ENCODE assay signal across 16 cellular contexts in the genomic region with DNA sequence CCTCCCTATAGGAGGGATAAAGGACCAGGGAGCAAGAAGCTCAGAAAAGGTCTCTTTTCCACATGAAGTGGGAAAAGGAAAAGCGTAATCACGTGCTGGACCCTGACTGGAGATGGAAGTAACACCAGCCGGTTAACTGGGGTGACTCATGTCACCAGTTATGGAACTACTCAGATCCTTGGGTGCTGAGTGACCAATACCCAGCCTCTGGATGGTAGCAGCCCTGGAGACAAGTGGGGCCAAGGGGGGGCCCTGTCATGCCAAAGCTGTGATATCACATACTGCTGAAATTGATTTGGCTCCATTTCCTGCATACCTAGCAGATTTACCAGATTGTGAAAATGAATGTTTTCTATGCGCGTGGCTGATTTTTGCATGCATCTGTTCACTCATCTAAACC.
DNase-seq lines count a peak whose midpoint lies in the region; ATAC-seq, FAIRE-seq and TF ChIP-seq lines count a peak whose summit lies in the region.
"Had no signal": no experiment of that assay in that cellular context is flagged by ENCODE, and none has a peak within 500 bp of the region (broad histone marks: within the 10 kb centered on the region; RNA-seq: fewer than 3 reads in every experiment).

No MANE protein-coding gene starts in this region.

- H3K9me3 Mint-ChIP-seq in HFFc6 = no peaks in the 10 kb centered on the region
- H3K9me3 Mint-ChIP-seq: activated naive CD8-positive, alpha-beta T cell treated with anti-CD3 and anti-CD28 coated beads, Interleukin-2, amount 50 U/mL, for 24 hours had no signal

- H3K4me1 Mint-ChIP-seq in HFFc6 (ENCODE audit: low read depth) = peaks cover 27% of the 10 kb centered on the region

- WGBS in A549 (ENCODE audit: missing lambda C conversion rate) = 58% methylated on average over 5 of the region's 5 CpGs

- H3K27me3 Mint-ChIP-seq in HFFc6 (ENCODE audit: insufficient read depth) = peaks cover 5% of the 10 kb centered on the region
- H3K27me3 Mint-ChIP-seq: activated naive CD8-positive, alpha-beta T cell treated with anti-CD3 and anti-CD28 coated beads, Interleukin-2, amount 50 U/mL, for 24 hours had no signal

- no peak for TF ChIP-seq POLR2A in A549 (IDR thresholded peaks at IDR 0.05; ENCODE audit: low read length)
- no peak for TF ChIP-seq POLR2A in GM12892 (IDR thresholded peaks at IDR 0.05; ENCODE audit: low read depth, low read length)

- CTCF ChIA-PET in A549 (lab: Yijun Ruan, JAX) = no interaction called here

- ATAC-seq in A549 (no peak), GM18907 (IDR thresholded peaks at IDR 0.05; ENCODE audit: unreplicated experiment) (no peak)
- ATAC-seq: activated naive CD8-positive, alpha-beta T cell treated with anti-CD3 and anti-CD28 coated beads, Interleukin-2, amount 50 U/mL, for 24 hours; heart right ventricle had no signal

- POLR2A ChIA-PET in A549 (lab: Yijun Ruan, JAX) = no interaction called here

- no peak for TF ChIP-seq RAD21 in A549 (conservative IDR thresholded peaks at IDR 0.05 in 1 of 2, IDR thresholded peaks at IDR 0.05 in 1 of 2)

- FAIRE-seq in A549 (lab: Jason Lieb, UNC) (no peak), GM12892 (lab: Jason Lieb, UNC) (no peak)
- FAIRE-seq: GM18507 had no signal

- no peaks in the 10 kb centered on the region for H3K36me3 Mint-ChIP-seq in HFFc6 (ENCODE audit: low read depth)

- DNase-seq in A549 (ENCODE audit: low read depth in 1 of 2, low spot score in 1 of 2) = peak in 1 of 2 experiments; percentile 11
- peak; percentile 89 for DNase-seq in HFFc6
- DNase-seq in T1000 (lab: John Stamatoyannopoulos, UW) = peak; percentile 62
- DNase-seq in glomerular visceral epithelial cell (ENCODE audit: extremely low spot score) = peak; percentile 97
- no peak for DNase-seq in activated CD4-positive, CD25-positive, alpha-beta regulatory T cell treated with anti-CD3 and anti-CD28 coated beads, Interleukin-2, amount 50 U/mL, for 72 hours
- DNase-seq in NCI-H2029 treated with DMSO at 0.1 percent for 48 hours (lab: John Stamatoyannopoulos, UW) = no peak
- no peak for DNase-seq in GM12892 (ENCODE audit: insufficient read length)
- DNase-seq: activated naive CD8-positive, alpha-beta T cell treated with anti-CD3 and anti-CD28 coated beads, Interleukin-2, amount 50 U/mL, for 24 hours; DMS53; effector CD4-positive, alpha-beta T cell; heart right ventricle; nucleus accumbens; Peyer's patch had no signal

- H3K4me3 Mint-ChIP-seq in HFFc6 = peak overlapping the region; percentile 48; the same call in 1 of the 2 replicates
- H3K4me3 Mint-ChIP-seq: activated naive CD8-positive, alpha-beta T cell treated with anti-CD3 and anti-CD28 coated beads, Interleukin-2, amount 50 U/mL, for 24 hours had no signal

- no peak overlapping the region for H3K4me3 ChIP-seq in A549
- H3K4me3 ChIP-seq: heart right ventricle, Peyer's patch, vagina had no signal

- no peak overlapping the region for H3K4me2 ChIP-seq in A549

- H3K9me3 ChIP-seq in A549 = no peaks in the 10 kb centered on the region
- H3K9me3 ChIP-seq: Peyer's patch, vagina had no signal

- TF ChIP-seq CTCF in A549 (IDR thresholded peaks at IDR 0.05) = no peak
- no peak for TF ChIP-seq CTCF in HFFc6 (IDR thresholded peaks at IDR 0.05)

- peaks cover 5% of the 10 kb centered on the region; the same call in 2 of the 3 replicates for H3K4me1 ChIP-seq in A549
- H3K4me1 ChIP-seq: heart right ventricle, vagina had no signal

- TF ChIP-seq EP300 in A549 (IDR thresholded peaks at IDR 0.05) = no peak

- no peak overlapping the region for H3K27ac ChIP-seq in A549
- H3K27ac ChIP-seq: heart right ventricle, Peyer's patch, vagina had no signal

- H3K27ac Mint-ChIP-seq in HFFc6 = peak overlapping the region; percentile 76
- H3K27ac Mint-ChIP-seq: activated naive CD8-positive, alpha-beta T cell treated with anti-CD3 and anti-CD28 coated beads, Interleukin-2, amount 50 U/mL, for 24 hours had no signal

TF ChIP-seq in A549, 52 proteins besides CTCF, POLR2A, EP300 and RAD21:
- TF ChIP-seq HMGXB4 (CRISPR knock-in tag; IDR thresholded peaks at IDR 0.05; ENCODE audit: borderline replicate concordance) (no peak), KDM1A (IDR thresholded peaks at IDR 0.05; ENCODE audit: low read depth) (no peak), MAFK (IDR thresholded peaks at IDR 0.05; ENCODE audit: partially characterized antibody) (peak; percentile 5), HDAC2 (IDR thresholded peaks at IDR 0.05) (no peak), FOSL2 (IDR thresholded peaks at IDR 0.05) (no peak), FOSL2 (CRISPR knock-in tag; IDR thresholded peaks at IDR 0.05) (0 out of 2 replicates have a peak, but pooled peaks have one; percentile 8), EHF (CRISPR knock-in tag; IDR thresholded peaks at IDR 0.05) (no peak), JUNB (IDR thresholded peaks at IDR 0.05) (no peak), RARB (CRISPR knock-in tag; IDR thresholded peaks at IDR 0.05) (no peak), HEYL (CRISPR knock-in tag; IDR thresholded peaks at IDR 0.05) (no peak), GATA3 (IDR thresholded peaks at IDR 0.05; ENCODE audit: borderline replicate concordance) (no peak), BHLHE40 (IDR thresholded peaks at IDR 0.05; ENCODE audit: low read depth, low read length) (no peak)
- TF ChIP-seq, protein P1, sequence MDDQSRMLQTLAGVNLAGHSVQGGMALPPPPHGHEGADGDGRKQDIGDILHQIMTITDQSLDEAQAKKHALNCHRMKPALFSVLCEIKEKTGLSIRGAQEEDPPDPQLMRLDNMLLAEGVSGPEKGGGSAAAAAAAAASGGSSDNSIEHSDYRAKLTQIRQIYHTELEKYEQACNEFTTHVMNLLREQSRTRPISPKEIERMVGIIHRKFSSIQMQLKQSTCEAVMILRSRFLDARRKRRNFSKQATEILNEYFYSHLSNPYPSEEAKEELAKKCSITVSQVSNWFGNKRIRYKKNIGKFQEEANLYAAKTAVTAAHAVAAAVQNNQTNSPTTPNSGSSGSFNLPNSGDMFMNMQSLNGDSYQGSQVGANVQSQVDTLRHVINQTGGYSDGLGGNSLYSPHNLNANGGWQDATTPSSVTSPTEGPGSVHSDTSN (IDR thresholded peaks at IDR 0.05) = no peak

Comparison
In these comparisons a context has a peak if more than half of its experiments do, and no peak if none do; other contexts are left out.
1. DNase-seq: peak in HFFc6 (single experiment), T1000 (single experiment) and glomerular visceral epithelial cell (single experiment); none in activated CD4-positive, CD25-positive, alpha-beta regulatory T cell treated with anti-CD3 and anti-CD28 coated beads, Interleukin-2, amount 50 U/mL, for 72 hours (single experiment), NCI-H2029 treated with DMSO at 0.1 percent for 48 hours (single experiment) and GM12892 (single experiment).